In the genomic region with DNA sequence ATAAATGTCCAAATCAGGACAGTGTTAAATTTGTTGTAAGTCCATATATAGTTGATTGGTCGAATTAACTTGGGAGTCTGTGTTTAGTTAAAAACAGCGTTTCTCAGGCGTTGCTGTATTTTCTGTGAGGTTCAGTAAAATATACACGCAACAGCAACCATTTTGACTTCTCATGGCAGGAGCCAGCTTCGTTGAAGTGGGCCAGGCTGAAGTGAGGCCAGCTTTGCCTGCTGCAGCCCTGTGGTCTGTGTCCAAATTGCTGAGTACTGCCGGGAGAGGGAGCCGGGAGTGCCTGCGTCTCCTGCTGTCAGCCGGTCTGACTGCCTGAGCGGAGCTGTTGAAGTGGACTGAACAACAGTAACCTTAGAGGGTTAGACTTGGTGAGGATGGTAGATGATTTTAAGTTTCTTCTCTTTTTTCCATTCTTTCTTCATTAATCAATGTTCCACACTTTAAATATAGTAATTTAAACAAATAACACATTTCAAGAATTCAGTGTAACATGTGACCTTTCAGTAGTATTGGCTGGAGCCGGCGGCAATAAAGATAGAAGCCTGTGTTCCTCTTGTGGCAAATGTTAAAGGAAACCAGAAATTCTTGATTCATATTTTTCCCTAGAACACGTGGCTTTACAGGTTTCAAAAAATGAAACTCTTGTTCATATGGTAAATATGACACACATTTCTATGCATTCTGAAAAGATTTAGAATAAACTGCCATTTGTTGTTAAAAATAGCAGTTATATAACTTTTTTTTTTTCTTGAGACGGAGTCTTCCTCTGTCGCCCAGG, we compare ENCODE assay signal across 8 cellular contexts. TPM values are rescaled to one million over a fixed set of nuclear protein-coding genes. Genes with fewer than 3 reads are reported as not detected.
DNase-seq lines count a peak whose midpoint lies in the region; ATAC-seq and TF ChIP-seq lines count a peak whose summit lies in the region.

No MANE protein-coding gene starts in this region.

- no peak overlapping the region for H3K27ac ChIP-seq in neural cell (ENCODE audit: low read length)

- H3K36me3 ChIP-seq in neural cell (ENCODE audit: insufficient read depth, low read length), result no peaks in the 10 kb centered on the region

- no peaks in the 10 kb centered on the region for H3K27me3 Mint-ChIP-seq in activated CD4-positive, alpha-beta T cell treated with anti-CD3 and anti-CD28 coated beads for 36 hours
- H3K27me3 Mint-ChIP-seq in T-helper 17 cell, result no peaks in the 10 kb centered on the region

- no peaks in the 10 kb centered on the region for H3F3A ChIP-seq in neural cell (ENCODE audit: insufficient read depth, low read length, poor library complexity, severe bottlenecking)

- no peak for TF ChIP-seq RAD21 in neural cell (conservative IDR thresholded peaks at IDR 0.05)

- no peak overlapping the region for H3K4me2 ChIP-seq in neural cell (ENCODE audit: low read length)

- no peaks in the 10 kb centered on the region for H3K27me3 ChIP-seq in neural cell (ENCODE audit: insufficient read depth, low read depth, low read length)

- H4K20me1 ChIP-seq in neural cell (ENCODE audit: insufficient read depth), result no peaks in the 10 kb centered on the region

- H3K9ac ChIP-seq in neural cell (ENCODE audit: low read length), result no peak overlapping the region

- no peak for TF ChIP-seq EP300 in neural cell (conservative IDR thresholded peaks at IDR 0.05; ENCODE audit: poor library complexity, severe bottlenecking)

- H3K79me2 ChIP-seq in neural cell (replicated peaks; ENCODE audit: insufficient read depth, low read length), result no peaks in the 10 kb centered on the region

- H3K4me3 Mint-ChIP-seq in activated CD4-positive, alpha-beta T cell treated with anti-CD3 and anti-CD28 coated beads for 36 hours, result no peak overlapping the region
- H3K4me3 Mint-ChIP-seq in T-helper 17 cell, result no peak overlapping the region

- no peaks in the 10 kb centered on the region for H3K9me2 ChIP-seq in neural cell (ENCODE audit: insufficient read depth, low read length)

- TF ChIP-seq CTCF in fibroblast of mammary gland (conservative IDR thresholded peaks at IDR 0.05; ENCODE audit: control insufficient read depth, insufficient read depth, low read depth, low read length) (peak; percentile 64), neural cell (IDR thresholded peaks at IDR 0.05; ENCODE audit: poor library complexity, severe bottlenecking) (no peak)

- DNase-seq in activated CD4-positive, alpha-beta T cell treated with anti-CD3 and anti-CD28 coated beads for 36 hours, result peak; percentile 34
- DNase-seq in activated CD4-positive, alpha-beta T cell treated with anti-CD3 and anti-CD28 coated beads for 1 hour, result no peak
- DNase-seq in T-helper 17 cell (no peak), fibroblast of mammary gland (ENCODE audit: low read depth) (peak; percentile 87), SKM-1 treated with dmso at 0.1 percent for 144 hours (lab: John Stamatoyannopoulos, UW; ENCODE audit: unreplicated experiment) (no peak), NCI-H1105 treated with DMSO at 0.1 percent for 48 hours (lab: John Stamatoyannopoulos, UW) (no peak)
- no peak for DNase-seq in activated CD4-positive, CD25-positive, alpha-beta regulatory T cell (lab: John Stamatoyannopoulos, UW)

- H3K9me3 Mint-ChIP-seq in activated CD4-positive, alpha-beta T cell treated with anti-CD3 and anti-CD28 coated beads for 36 hours (ENCODE audit: low read depth), result no peaks in the 10 kb centered on the region

- peak overlapping the region; percentile 60 for H3K27ac Mint-ChIP-seq in activated CD4-positive, alpha-beta T cell treated with anti-CD3 and anti-CD28 coated beads for 36 hours
- H3K27ac Mint-ChIP-seq in T-helper 17 cell, result peak overlapping the region; percentile 75

- intact Hi-C loops in activated CD4-positive, alpha-beta T cell treated with anti-CD3 and anti-CD28 coated beads for 36 hours (cut with DNase I, micrococcal nuclease), result loop anchor here in 1 of 2 experiments (1.0 to 5.0 kb wide), 3 partner anchors 12 to 206 kb away; no protein-coding TSS in a partner anchor

- H3K36me3 Mint-ChIP-seq in activated CD4-positive, alpha-beta T cell treated with anti-CD3 and anti-CD28 coated beads for 36 hours (ENCODE audit: low read depth), result peaks cover 9% of the 10 kb centered on the region
- H3K36me3 Mint-ChIP-seq in T-helper 17 cell (ENCODE audit: low read depth), result peaks cover 6% of the 10 kb centered on the region

- ATAC-seq in activated CD4-positive, alpha-beta T cell treated with anti-CD3 and anti-CD28 coated beads for 36 hours, result peak; percentile 81
- no peak for ATAC-seq in T-helper 17 cell

- CTCF ChIA-PET in activated CD4-positive, alpha-beta T cell treated with anti-CD3 and anti-CD28 coated beads for 36 hours (lab: Charles Lee), result interaction anchor here (0.6 to 2.2 kb wide), 3 partner anchors 9 to 498 kb away, joined by 3 to 6 read pairs (median 4); no protein-coding TSS in a partner anchor

- POLR2A ChIA-PET in activated CD4-positive, alpha-beta T cell treated with anti-CD3 and anti-CD28 coated beads for 36 hours (lab: Charles Lee), result no interaction called here

- H3K9me3 ChIP-seq in T-helper 17 cell (ENCODE audit: control insufficient read depth, low read length, poor library complexity, severe bottlenecking), result no peaks in the 10 kb centered on the region
- no peaks in the 10 kb centered on the region for H3K9me3 ChIP-seq in neural cell (ENCODE audit: low read length)

- peaks cover 48% of the 10 kb centered on the region for H3K4me1 Mint-ChIP-seq in activated CD4-positive, alpha-beta T cell treated with anti-CD3 and anti-CD28 coated beads for 36 hours
- peaks cover 35% of the 10 kb centered on the region for H3K4me1 Mint-ChIP-seq in T-helper 17 cell

- H2AFZ ChIP-seq in neural cell (ENCODE audit: low read depth, low read length), result no peak overlapping the region

- H3K4me3 ChIP-seq in fibroblast of mammary gland (ENCODE audit: control insufficient read depth, low read depth, low read length) (no peak overlapping the region), neural cell (ENCODE audit: low read length) (no peak overlapping the region)

TF ChIP-seq in neural cell, 6 proteins besides CTCF, POLR2A, EP300 and RAD21:
- TF ChIP-seq SMC3 (conservative IDR thresholded peaks at IDR 0.05; ENCODE audit: poor library complexity) (peak; percentile 18), POLR2AphosphoS5 (IDR thresholded peaks at IDR 0.05) (no peak)

RNA-seq across cellular contexts. Expression of a gene that starts 37.0 kb away (rescaled TPM):
- total RNA-seq in activated CD4-positive, alpha-beta T cell treated with anti-CD3 and anti-CD28 coated beads for 36 hours, result not detected
- total RNA-seq in T-helper 17 cell, result not detected
- not detected in 2 replicates for polyA plus RNA-seq in neural cell
- polyA minus RNA-seq in neural cell, result not detected in 2 replicates

Comparison
In these comparisons a context has a peak if more than half of its experiments do, and no peak if none do; other contexts are left out.
1. DNase-seq: peak in activated CD4-positive, alpha-beta T cell treated with anti-CD3 and anti-CD28 coated beads for 36 hours (single experiment) and fibroblast of mammary gland (single experiment); none in activated CD4-positive, alpha-beta T cell treated with anti-CD3 and anti-CD28 coated beads for 1 hour (single experiment), T-helper 17 cell (0 of 3), SKM-1 treated with dmso at 0.1 percent for 144 hours (single experiment), NCI-H1105 treated with DMSO at 0.1 percent for 48 hours (single experiment) and activated CD4-positive, CD25-positive, alpha-beta regulatory T cell (0 of 4).